Comparison of ENCODE assay signal across 30 cellular contexts in genomic region chr10:646118-646524, GRCh38. TPM values are rescaled to one million over a fixed set of nuclear protein-coding genes. Genes with fewer than 3 reads are reported as not detected.
DNase-seq lines count a peak whose midpoint lies in the region; ATAC-seq and TF ChIP-seq lines count a peak whose summit lies in the region.
"Had no signal": no experiment of that assay in that cellular context is flagged by ENCODE, and none has a peak within 500 bp of the region (broad histone marks: within the 10 kb centered on the region; RNA-seq: fewer than 3 reads in every experiment).

No MANE protein-coding gene starts in this region.

- DNase-seq in stimulated activated naive CD8-positive, alpha-beta T cell treated with anti-CD3 and anti-CD28 coated beads, Interleukin-15, amount 100 ng/mL, for 72 hours, result no peak
- DNase-seq in stimulated activated naive CD8-positive, alpha-beta T cell treated with anti-CD3 and anti-CD28 coated beads, Interleukin-15, Interleukin-2, amounts not matched to agents 100 U/mL and 50 U/mL, for 24 hours, result no peak
- DNase-seq in posterior vena cava (ENCODE audit: low spot score) (peak; percentile 76), esophagus squamous epithelium (lab: John Stamatoyannopoulos, UW) (no peak)
- DNase-seq: activated B cell treated with CpG ODN at 0.5 μM for 24 hours; activated CD4-positive, alpha-beta T cell treated with anti-CD3 and anti-CD28 coated beads, Interleukin-2, amount 10 ng/mL, durations not matched to agents 7 days and 5 days; activated effector memory CD4-positive, alpha-beta T cell treated with anti-CD3 and anti-CD28 coated beads, Interleukin-2, amount 50 U/mL, for 16 hours; activated T-cell treated with anti-CD3 and anti-CD28 coated beads, Interleukin-2, amount 50 U/mL, for 1 hour; CD4-positive, alpha-beta memory T cell; H9; immature natural killer cell; IMR-90; left lung; naive B cell; NCI-H1417 treated with DMSO at 0.1 percent for 48 hours; NCI-H2081 treated with DMSO at 0.1 percent for 48 hours; NCI-H226; NCI-H69; occipital lobe; psoas muscle; stimulated activated naive B cell treated with anti-CD40 and anti-IgM and Interleukin-4, amounts not matched to agents 10 μg/mL and 1 μg/mL and 100 μg/mL, for 72 hours; T-helper 9 cell; testis had no signal

- 93% methylated on average over 8 of the region's 14 CpGs; no CpG with 5 or more reads in 1 of the 2 donors for WGBS in gastroesophageal sphincter (ENCODE audit: low coverage in 1 of 2), 2 donors
- 79 to 87% methylated on average over 4 to 12 of the region's 14 CpGs for WGBS in esophagus squamous epithelium, 2 donors

- TF ChIP-seq POLR2A in gastroesophageal sphincter (IDR thresholded peaks at IDR 0.05) (no peak), esophagus squamous epithelium (IDR thresholded peaks at IDR 0.05) (no peak)

- no peaks in the 10 kb centered on the region for H3K9me3 Mint-ChIP-seq in stimulated activated naive CD8-positive, alpha-beta T cell treated with anti-CD3 and anti-CD28 coated beads, Interleukin-15, amount 100 ng/mL, for 72 hours
- H3K9me3 Mint-ChIP-seq: CD4-positive, alpha-beta memory T cell had no signal

- no peaks in the 10 kb centered on the region for H3K27me3 Mint-ChIP-seq in stimulated activated naive CD8-positive, alpha-beta T cell treated with anti-CD3 and anti-CD28 coated beads, Interleukin-15, amount 100 ng/mL, for 72 hours
- H3K27me3 Mint-ChIP-seq: activated CD4-positive, alpha-beta T cell treated with anti-CD3 and anti-CD28 coated beads, Interleukin-2, amount 10 ng/mL, durations not matched to agents 7 days and 5 days had no signal

- H3K27ac Mint-ChIP-seq in stimulated activated naive CD8-positive, alpha-beta T cell treated with anti-CD3 and anti-CD28 coated beads, Interleukin-15, amount 100 ng/mL, for 72 hours, result no peak overlapping the region
- H3K27ac Mint-ChIP-seq: activated B cell treated with CpG ODN at 0.5 μM for 24 hours; activated CD4-positive, alpha-beta T cell treated with anti-CD3 and anti-CD28 coated beads, Interleukin-2, amount 10 ng/mL, durations not matched to agents 7 days and 5 days; activated naive CD8-positive, alpha-beta T cell; CD4-positive, alpha-beta memory T cell; H9; immature natural killer cell; stimulated activated naive B cell treated with anti-CD40 and anti-IgM and Interleukin-4, amounts not matched to agents 10 μg/mL and 1 μg/mL and 100 μg/mL, for 72 hours had no signal

- TF ChIP-seq EP300 in gastroesophageal sphincter (IDR thresholded peaks at IDR 0.05), result no peak

- ATAC-seq in stimulated activated naive CD8-positive, alpha-beta T cell treated with anti-CD3 and anti-CD28 coated beads, Interleukin-15, amount 100 ng/mL, for 72 hours, result peak; percentile 31
- ATAC-seq in stimulated activated naive CD8-positive, alpha-beta T cell treated with anti-CD3 and anti-CD28 coated beads, Interleukin-15, Interleukin-2, amounts not matched to agents 100 U/mL and 50 U/mL, for 24 hours, result no peak
- ATAC-seq in gastroesophageal sphincter, result no peak
- ATAC-seq in HG02759 (IDR thresholded peaks at IDR 0.05; ENCODE audit: unreplicated experiment), result no peak
- ATAC-seq in HG03378 (IDR thresholded peaks at IDR 0.05; ENCODE audit: unreplicated experiment), result no peak
- ATAC-seq: GM12878; left lung; psoas muscle; stimulated activated naive B cell treated with anti-CD40 and anti-IgM and Interleukin-4, amounts not matched to agents 10 μg/mL and 1 μg/mL and 100 μg/mL, for 72 hours had no signal

- H3K9me3 ChIP-seq in gastroesophageal sphincter (peaks cover 0 to 14% (median 0%) of the 10 kb centered on the region in 3 donors), esophagus squamous epithelium (peaks cover 0 to 12% (median 0%) of the 10 kb centered on the region in 3 donors)
- H3K9me3 ChIP-seq: testis had no signal

- no peaks in the 10 kb centered on the region for H3K27me3 ChIP-seq in gastroesophageal sphincter
- H3K27me3 ChIP-seq in esophagus squamous epithelium, result no peaks in the 10 kb centered on the region
- H3K27me3 ChIP-seq: breast epithelium, left lung, SJSA1, testis had no signal

- peaks cover 0 to 57% (median 13%) of the 10 kb centered on the region in 3 donors for H3K4me1 ChIP-seq in gastroesophageal sphincter
- H3K4me1 ChIP-seq in esophagus squamous epithelium, result peaks cover 4 to 14% (median 4%) of the 10 kb centered on the region in 3 donors
- H3K4me1 ChIP-seq: testis had no signal

- H3K36me3 ChIP-seq in gastroesophageal sphincter, result peaks cover 0 to 7% of the 10 kb centered on the region in 2 donors
- no peaks in the 10 kb centered on the region for H3K36me3 ChIP-seq in esophagus squamous epithelium
- H3K36me3 ChIP-seq: breast epithelium, left lung had no signal

- H3K4me3 Mint-ChIP-seq in stimulated activated naive CD8-positive, alpha-beta T cell treated with anti-CD3 and anti-CD28 coated beads, Interleukin-15, amount 100 ng/mL, for 72 hours, result no peak overlapping the region
- H3K4me3 Mint-ChIP-seq: activated B cell treated with CpG ODN at 0.5 μM for 24 hours; activated CD4-positive, alpha-beta T cell treated with anti-CD3 and anti-CD28 coated beads, Interleukin-2, amount 10 ng/mL, durations not matched to agents 7 days and 5 days; activated naive CD8-positive, alpha-beta T cell; CD4-positive, alpha-beta memory T cell; H9; immature natural killer cell; naive B cell; stimulated activated naive B cell treated with anti-CD40 and anti-IgM and Interleukin-4, amounts not matched to agents 10 μg/mL and 1 μg/mL and 100 μg/mL, for 72 hours had no signal

- intact Hi-C loops in posterior vena cava (cut with DNase I) (no loop called here), esophagus squamous epithelium (cut with DNase I) (no loop called here)

- H3K4me3 ChIP-seq in gastroesophageal sphincter (no peak overlapping the region), esophagus squamous epithelium (no peak overlapping the region)
- H3K4me3 ChIP-seq: breast epithelium, GM12878, left lung, psoas muscle, SJSA1, testis had no signal

- peak overlapping the region in 3 of 4 donors; percentile 11 to 95 (median 54) for H3K27ac ChIP-seq in gastroesophageal sphincter
- peak overlapping the region in 1 of 4 donors; percentile 28 for H3K27ac ChIP-seq in esophagus squamous epithelium
- H3K27ac ChIP-seq: breast epithelium, left lung, psoas muscle, SJSA1, testis had no signal

- TF ChIP-seq CTCF in gastroesophageal sphincter (IDR thresholded peaks at IDR 0.05) (no peak), esophagus squamous epithelium (IDR thresholded peaks at IDR 0.05) (no peak)

- H3K4me1 Mint-ChIP-seq in stimulated activated naive CD8-positive, alpha-beta T cell treated with anti-CD3 and anti-CD28 coated beads, Interleukin-15, amount 100 ng/mL, for 72 hours, result no peaks in the 10 kb centered on the region
- H3K4me1 Mint-ChIP-seq: activated B cell treated with CpG ODN at 0.5 μM for 24 hours; activated CD4-positive, alpha-beta T cell treated with anti-CD3 and anti-CD28 coated beads, Interleukin-2, amount 10 ng/mL, durations not matched to agents 7 days and 5 days; CD4-positive, alpha-beta memory T cell; immature natural killer cell; stimulated activated naive B cell treated with anti-CD40 and anti-IgM and Interleukin-4, amounts not matched to agents 10 μg/mL and 1 μg/mL and 100 μg/mL, for 72 hours had no signal

RNA-seq across cellular contexts. Expression of gene DIP2C, which starts 43.3 kb away (rescaled TPM):
- total RNA-seq in gastroesophageal sphincter, result 10 to 100 TPM; 40.8 to 73.8 (median 47.7) TPM
- total RNA-seq in posterior vena cava, result 10 to 100 TPM; 39.3 to 45.6 TPM
- total RNA-seq in esophagus squamous epithelium, result 10 to 100 TPM in 1 of 4 donors, 1 to 10 TPM in 3; 2.4 to 14.9 (median 6.1) TPM
